8 cellular contexts compared by ENCODE assay signal in genomic region chr10:87861953-87862643, GRCh38. TPM values are rescaled to one million over a fixed set of nuclear protein-coding genes. Genes with fewer than 3 reads are reported as not detected.
DNase-seq lines count a peak whose midpoint lies in the region; ATAC-seq and TF ChIP-seq lines count a peak whose summit lies in the region.

No MANE protein-coding gene starts in this region.

- peak overlapping the region in 1 of 2 experiments; percentile 95 for H3K4ac ChIP-seq in mesenchymal stem cell (ENCODE audit: low read depth in 1 of 2, low read length in 2 of 2)

- TF ChIP-seq CTCF in BE2C (IDR thresholded peaks at IDR 0.05; ENCODE audit: low read depth, low read length): no peak

- H2BK120ac ChIP-seq in mesenchymal stem cell (ENCODE audit: low read depth, low read length): peak overlapping the region; percentile 36

- H3K9me3 ChIP-seq in BE2C: no peaks in the 10 kb centered on the region
- no peaks in the 10 kb centered on the region for H3K9me3 ChIP-seq in endocrine pancreas (ENCODE audit: control insufficient read depth, low read length)
- no peaks in the 10 kb centered on the region for H3K9me3 ChIP-seq in mesenchymal stem cell (ENCODE audit: control insufficient read depth, low read length)

- peak overlapping the region; percentile 99 for H3K4me3 ChIP-seq in BE2C (ENCODE audit: low read depth, low read length)
- H3K4me3 ChIP-seq in endocrine pancreas (ENCODE audit: control insufficient read depth, insufficient read depth, low read length): peak overlapping the region; percentile 66
- H3K4me3 ChIP-seq in mesenchymal stem cell (ENCODE audit: insufficient read depth in 1 of 2, low read depth in 1 of 2, low read length in 2 of 2): peak overlapping the region; percentile 85 to 100

- H3K27me3 ChIP-seq in BE2C (no peaks in the 10 kb centered on the region), endocrine pancreas (ENCODE audit: control insufficient read depth, insufficient read depth, low read length) (no peaks in the 10 kb centered on the region), mesenchymal stem cell (ENCODE audit: control insufficient read depth in 1 of 2, insufficient read depth in 1 of 2, low read length in 2 of 2) (no peaks in the 10 kb centered on the region)

- peak overlapping the region; percentile 91 for H3K27ac ChIP-seq in mesenchymal stem cell (ENCODE audit: low read length, poor library complexity, severe bottlenecking)

- H2BK12ac ChIP-seq in mesenchymal stem cell (ENCODE audit: low read length in 2 of 2): peak overlapping the region; percentile 38 to 98

- H3K4me1 ChIP-seq in BE2C (peaks cover 6% of the 10 kb centered on the region; the same call in 1 of the 2 replicates), endocrine pancreas (ENCODE audit: control insufficient read depth, insufficient read depth, low read length) (no peaks in the 10 kb centered on the region), mesenchymal stem cell (ENCODE audit: control insufficient read depth, insufficient read depth, low read depth, low read length) (peaks cover 6% of the 10 kb centered on the region)

- ATAC-seq in GM18907 (IDR thresholded peaks at IDR 0.05; ENCODE audit: unreplicated experiment): peak; percentile 59
- ATAC-seq in HG03159 (IDR thresholded peaks at IDR 0.05; ENCODE audit: unreplicated experiment): peak; percentile 55

- no peaks in the 10 kb centered on the region for H3K79me1 ChIP-seq in mesenchymal stem cell (replicated peaks; ENCODE audit: low read length, poor library complexity, severe bottlenecking)

- 1% methylated on average over 47 of the region's 56 CpGs for WGBS in mesenchymal stem cell

- peak overlapping the region; percentile 70 for H4K91ac ChIP-seq in mesenchymal stem cell (ENCODE audit: low read length)

- DNase-seq in BE2C (peak; percentile 80), mesenchymal stem cell (peak; percentile 97)
- peak; percentile 89 for DNase-seq in NK-92 treated with Interleukin-12 subunit alpha and Interleukin-12 subunit beta, amount 100 ng/mL, for 24 hours (lab: John Stamatoyannopoulos, UW)
- DNase-seq in activated CD8-positive, alpha-beta memory T cell treated with anti-CD3 and anti-CD28 coated beads, Interleukin-2, amount 50 U/mL, for 1 hour (ENCODE audit: extremely low read depth): peak; percentile 80
- peak; percentile 85 for DNase-seq in stimulated activated CD8-positive, alpha-beta memory T cell treated with anti-CD3 and anti-CD28 coated beads, Interleukin-12 subunit alpha, Interleukin-12 subunit beta, amount 100 ng/mL, for 1 hour (ENCODE audit: low read depth)

- H2AFZ ChIP-seq in mesenchymal stem cell (ENCODE audit: low read depth, low read length): peak overlapping the region; percentile 97

- H3K9ac ChIP-seq in endocrine pancreas (ENCODE audit: control insufficient read depth, insufficient read depth, low read length) (peak overlapping the region; percentile 61), mesenchymal stem cell (ENCODE audit: low read length) (peak overlapping the region; percentile 97)

- H3K4me2 ChIP-seq in mesenchymal stem cell (ENCODE audit: low read length, poor library complexity, severe bottlenecking): peak overlapping the region; percentile 94

- peak overlapping the region; percentile 73 for H4K8ac ChIP-seq in mesenchymal stem cell (ENCODE audit: low read length)

- H3K18ac ChIP-seq in mesenchymal stem cell (ENCODE audit: low read depth in 1 of 2, low read length in 2 of 2): peak overlapping the region; percentile 87 to 99

- H3K36me3 ChIP-seq in BE2C (peaks cover 3% of the 10 kb centered on the region), endocrine pancreas (ENCODE audit: control insufficient read depth, insufficient read depth, low read length) (no peaks in the 10 kb centered on the region), mesenchymal stem cell (ENCODE audit: control insufficient read depth in 1 of 2, insufficient read depth in 2 of 2, low read depth in 1 of 2, low read length in 2 of 2) (no peaks in the 10 kb centered on the region)

- no peak overlapping the region for H2AK5ac ChIP-seq in mesenchymal stem cell (ENCODE audit: low read length, severe bottlenecking)

- peak overlapping the region; percentile 75 for H2BK5ac ChIP-seq in mesenchymal stem cell (ENCODE audit: low read depth, low read length, poor library complexity, severe bottlenecking)

- H2BK15ac ChIP-seq in mesenchymal stem cell (ENCODE audit: low read depth, poor library complexity, severe bottlenecking): peak overlapping the region; percentile 56

- H3K14ac ChIP-seq in mesenchymal stem cell (ENCODE audit: low read length in 2 of 2): peak overlapping the region in 1 of 2 experiments; percentile 98

- H3K23ac ChIP-seq in mesenchymal stem cell (ENCODE audit: low read length in 2 of 2): peak overlapping the region in 1 of 2 experiments; percentile 79

RNA-seq across cellular contexts. Expression of gene KLLN, which starts 1.2 kb away (rescaled TPM):
- 1.0 TPM for polyA plus RNA-seq in BE2C (2012; ENCODE audit: insufficient read depth, insufficient read length, low read depth)
- 0.46 TPM for polyA plus RNA-seq in mesenchymal stem cell (2013, experiment 1 of 2)
- polyA plus RNA-seq in mesenchymal stem cell (2013, experiment 2 of 2): 0.47 TPM

RNA-seq across cellular contexts. Expression of gene PTEN, which starts 1.3 kb away (rescaled TPM):
- polyA plus RNA-seq in BE2C (2012; ENCODE audit: insufficient read depth, insufficient read length, low read depth): 49.9 TPM
- 48.3 TPM for polyA plus RNA-seq in mesenchymal stem cell (2013, experiment 1 of 2)
- 48.6 TPM for polyA plus RNA-seq in mesenchymal stem cell (2013, experiment 2 of 2)

RNA-seq across cellular contexts. Expression of gene ATAD1, which starts 44.1 kb away (rescaled TPM):
- polyA plus RNA-seq in BE2C (2012; ENCODE audit: insufficient read depth, insufficient read length, low read depth): 32.5 TPM
- 34.7 TPM for polyA plus RNA-seq in mesenchymal stem cell (2013, experiment 1 of 2)
- 37.4 TPM for polyA plus RNA-seq in mesenchymal stem cell (2013, experiment 2 of 2)

Comparison
In these comparisons a context has a peak if more than half of its experiments do, and no peak if none do; other contexts are left out.
1. Peak in every context shown above with its lines: DNase-seq, ATAC-seq, H3K4me3 ChIP-seq and H3K27ac ChIP-seq.